In genomic region chr17:60677308-60678117, GRCh38 we compare ENCODE assay signal across 1 cellular context.
TF ChIP-seq lines count a peak whose summit lies in the region.

TSS of gene BCAS3 (plus strand) at chr17:60677851.

TF ChIP-seq in K562, 482 proteins besides CTCF, POLR2A, EP300 and RAD21 (continued from another document and continues in another):
- TF ChIP-seq USF2 (CRISPR knock-in tag; IDR thresholded peaks at IDR 0.05) (peak; percentile 94), USF1 (CRISPR knock-in tag; IDR thresholded peaks at IDR 0.05) (peak; percentile 96), OTX1 (CRISPR knock-in tag; IDR thresholded peaks at IDR 0.05) (0 out of 2 replicates have a peak, but pooled peaks have one; percentile 48), TOE1 (IDR thresholded peaks at IDR 0.05; ENCODE audit: borderline replicate concordance) (0 out of 2 replicates have a peak, but pooled peaks have one; percentile 36), TOE1 (CRISPR knock-in tag; IDR thresholded peaks at IDR 0.05; ENCODE audit: borderline replicate concordance, low read depth) (0 out of 2 replicates have a peak, but pooled peaks have one; percentile 10), MBD2 (IDR thresholded peaks at IDR 0.05; ENCODE audit: borderline replicate concordance, low read depth) (peak; percentile 98), POLR2H (tag; IDR thresholded peaks at IDR 0.05; ENCODE audit: low read depth) (0 out of 2 replicates have a peak, but pooled peaks have one; percentile 46), ARID2 (IDR thresholded peaks at IDR 0.05) (peak; percentile 49; the same call in 1 of the 2 replicates), ZNF134 (CRISPR knock-in tag; conservative IDR thresholded peaks at IDR 0.05) (no peak), HMBOX1 (IDR thresholded peaks at IDR 0.05) (peak; percentile 48; the same call in 1 of the 2 replicates), NR2C1 (IDR thresholded peaks at IDR 0.05) (peak; percentile 97), NR2C1 (tag; IDR thresholded peaks at IDR 0.05) (peak; percentile 97), U2AF2 (optimal IDR thresholded peaks at IDR 0.05; ENCODE audit: low read depth, low read length) (no peak), CC2D1A (IDR thresholded peaks at IDR 0.05) (0 out of 2 replicates have a peak, but pooled peaks have one; percentile 8), RNF2 (IDR thresholded peaks at IDR 0.05) (no peak), POLR2B (IDR thresholded peaks at IDR 0.05; ENCODE audit: low read depth, partially characterized antibody) (peak; percentile 96), ZMIZ1 (IDR thresholded peaks at IDR 0.05; ENCODE audit: low read depth in 2 of 2, low read length in 2 of 2) (peak in 1 of 2 experiments; percentile 43; a peak in 1 of 4 replicates), ATF3 (IDR thresholded peaks at IDR 0.05) (no peak), ATF3 (CRISPR knock-in tag; conservative IDR thresholded peaks at IDR 0.05) (0 out of 2 replicates have a peak, but pooled peaks have one; percentile 26), SIN3B (IDR thresholded peaks at IDR 0.05; ENCODE audit: low read depth) (peak; percentile 81), SMARCE1 (IDR thresholded peaks at IDR 0.05) (0 out of 2 replicates have a peak, but pooled peaks have one; percentile 46), NR2C2 (CRISPR knock-in tag; IDR thresholded peaks at IDR 0.05) (peak; percentile 91), NR2C2 (tag; IDR thresholded peaks at IDR 0.05) (peak; percentile 99), POLR2G (IDR thresholded peaks at IDR 0.05; ENCODE audit: low read depth, low read length) (peak; percentile 93), RFX7 (CRISPR knock-in tag; IDR thresholded peaks at IDR 0.05) (no peak), ZNF583 (CRISPR knock-in tag; IDR thresholded peaks at IDR 0.05) (no peak), PML (IDR thresholded peaks at IDR 0.05; ENCODE audit: low read length) (peak; percentile 30; the same call in 1 of the 2 replicates), CEBPG (CRISPR knock-in tag; IDR thresholded peaks at IDR 0.05) (no peak), CEBPG (tag; conservative IDR thresholded peaks at IDR 0.05 in 1 of 2, IDR thresholded peaks at IDR 0.05 in 1 of 2) (no peak), ZBTB33 (CRISPR knock-in tag; IDR thresholded peaks at IDR 0.05) (0 out of 2 replicates have a peak, but pooled peaks have one; percentile 15), DEAF1 (CRISPR knock-in tag; IDR thresholded peaks at IDR 0.05) (no peak), CREB3L1 (IDR thresholded peaks at IDR 0.05; ENCODE audit: borderline replicate concordance, low read depth) (peak; percentile 93), ATF7 (IDR thresholded peaks at IDR 0.05) (peak; percentile 76), MXI1 (IDR thresholded peaks at IDR 0.05; ENCODE audit: low read depth, low read length) (peak; percentile 86), TBP (optimal IDR thresholded peaks at IDR 0.05; ENCODE audit: low read depth, low read length) (peak; percentile 53), XRCC5 (IDR thresholded peaks at IDR 0.05; ENCODE audit: low read depth, low read length) (no peak; the same call in 1 of the 2 replicates), ZBTB12 (CRISPR knock-in tag; IDR thresholded peaks at IDR 0.05) (no peak), PBX2 (CRISPR knock-in tag; IDR thresholded peaks at IDR 0.05; ENCODE audit: low read depth) (peak; percentile 94), PBX2 (tag; conservative IDR thresholded peaks at IDR 0.05; ENCODE audit: low read depth) (peak; percentile 97)
